Comparison of ENCODE assay signal across 26 cellular contexts in genomic region chr4:112952301-112952700, GRCh38.
DNase-seq lines count a peak whose midpoint lies in the region; ATAC-seq and TF ChIP-seq lines count a peak whose summit lies in the region.
"Had no signal": no experiment of that assay in that cellular context is flagged by ENCODE, and none has a peak within 500 bp of the region (broad histone marks: within the 10 kb centered on the region; RNA-seq: fewer than 3 reads in every experiment).

No MANE protein-coding gene starts in this region.

- H3K27ac ChIP-seq in caudate nucleus (ENCODE audit: low read depth, low read length) = peak overlapping the region; percentile 93
- H3K27ac ChIP-seq: BLaER1 treated with 17β-estradiol and CSF1 and Interleukin-3, amounts not matched to agents 10 nM and 100 nM; HL-60 had no signal

- no peaks in the 10 kb centered on the region for H3K9me3 ChIP-seq in BE2C
- H3K9me3 ChIP-seq: BLaER1 treated with 17β-estradiol and CSF1 and Interleukin-3, amounts not matched to agents 10 nM and 100 nM; SK-N-SH had no signal

- TF ChIP-seq CTCF in BE2C (IDR thresholded peaks at IDR 0.05; ENCODE audit: low read depth, low read length) (no peak), glutamatergic neuron (IDR thresholded peaks at IDR 0.05; ENCODE audit: partially characterized antibody, unreplicated experiment) (no peak)

- no peak for ATAC-seq in HG03045 (IDR thresholded peaks at IDR 0.05; ENCODE audit: unreplicated experiment)
- ATAC-seq: HCT116 had no signal

- H3K27me3 Mint-ChIP-seq in glutamatergic neuron (ENCODE audit: unreplicated experiment) = peaks cover 15% of the 10 kb centered on the region

- H3K36me3 Mint-ChIP-seq in glutamatergic neuron (ENCODE audit: unreplicated experiment) = no peaks in the 10 kb centered on the region

- H3K9me3 Mint-ChIP-seq in glutamatergic neuron (ENCODE audit: unreplicated experiment) = peaks cover 17% of the 10 kb centered on the region
- H3K9me3 Mint-ChIP-seq: CD4-positive, alpha-beta T cell had no signal

- H3K4me3 ChIP-seq in BE2C (ENCODE audit: low read depth, low read length) = peak overlapping the region; percentile 42
- H3K4me3 ChIP-seq: BLaER1 treated with 17β-estradiol and CSF1 and Interleukin-3, amounts not matched to agents 10 nM and 100 nM had no signal

- DNase-seq in BE2C (no peak), caudate nucleus (lab: John Stamatoyannopoulos, UW) (peak in 2 of 61 donors; percentile 7 to 11), glutamatergic neuron (no peak), pons (ENCODE audit: low spot score) (peak; percentile 92), HuH-7.5 (ENCODE audit: low spot score) (no peak), amniotic stem cell (lab: John Stamatoyannopoulos, UW) (no peak), NCI-H345 treated with DMSO at 0.1 percent for 48 hours (lab: John Stamatoyannopoulos, UW; ENCODE audit: unreplicated experiment) (no peak)
- DNase-seq: 8988T; CD4-positive, alpha-beta T cell; DMS 273 treated with DMSO at 0.1 percent for 48 hours; DMS79 treated with DMSO at 0.1 percent for 48 hours; GF-D8; NCI-H1092; NCI-H1436; NCI-H187; NCI-H2081 treated with DMSO at 0.1 percent for 48 hours; NCI-H2171; NCI-H446; NCI-H524 treated with DMSO at 0.1 percent for 48 hours; NCI-H774; SIG-M5; SK-N-SH had no signal

- peak overlapping the region; percentile 88 for H3K27ac Mint-ChIP-seq in glutamatergic neuron (ENCODE audit: unreplicated experiment)
- H3K27ac Mint-ChIP-seq: CD4-positive, alpha-beta T cell had no signal

- H3K4me1 Mint-ChIP-seq in glutamatergic neuron (ENCODE audit: low read depth, unreplicated experiment) = peaks cover 66% of the 10 kb centered on the region

- H3K4me3 Mint-ChIP-seq in glutamatergic neuron (ENCODE audit: unreplicated experiment) = peak overlapping the region; percentile 20
- H3K4me3 Mint-ChIP-seq: CD4-positive, alpha-beta T cell had no signal

- peaks cover 31% of the 10 kb centered on the region for H3K4me1 ChIP-seq in BE2C

- no peaks in the 10 kb centered on the region for H3K36me3 ChIP-seq in BE2C
- H3K36me3 ChIP-seq: BLaER1 treated with 17β-estradiol and CSF1 and Interleukin-3, amounts not matched to agents 10 nM and 100 nM had no signal

- H3K27me3 ChIP-seq in BE2C = no peaks in the 10 kb centered on the region
- H3K27me3 ChIP-seq: BLaER1 treated with 17β-estradiol and CSF1 and Interleukin-3, amounts not matched to agents 10 nM and 100 nM had no signal
